ENCODE assay signal across 1 cellular context in genomic region chr3:29694331-29694730, GRCh38.
TF ChIP-seq lines count a peak whose summit lies in the region.

No MANE protein-coding gene starts in this region.

TF ChIP-seq in WTC11, 78 proteins besides CTCF, POLR2A, EP300 and RAD21 (continued from another document):
- TF ChIP-seq, protein P1, sequence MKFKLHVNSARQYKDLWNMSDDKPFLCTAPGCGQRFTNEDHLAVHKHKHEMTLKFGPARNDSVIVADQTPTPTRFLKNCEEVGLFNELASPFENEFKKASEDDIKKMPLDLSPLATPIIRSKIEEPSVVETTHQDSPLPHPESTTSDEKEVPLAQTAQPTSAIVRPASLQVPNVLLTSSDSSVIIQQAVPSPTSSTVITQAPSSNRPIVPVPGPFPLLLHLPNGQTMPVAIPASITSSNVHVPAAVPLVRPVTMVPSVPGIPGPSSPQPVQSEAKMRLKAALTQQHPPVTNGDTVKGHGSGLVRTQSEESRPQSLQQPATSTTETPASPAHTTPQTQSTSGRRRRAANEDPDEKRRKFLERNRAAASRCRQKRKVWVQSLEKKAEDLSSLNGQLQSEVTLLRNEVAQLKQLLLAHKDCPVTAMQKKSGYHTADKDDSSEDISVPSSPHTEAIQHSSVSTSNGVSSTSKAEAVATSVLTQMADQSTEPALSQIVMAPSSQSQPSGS (CRISPR knock-in tag; IDR thresholded peaks at IDR 0.05; ENCODE audit: borderline replicate concordance, low read depth) = no peak
- no peak for TF ChIP-seq HMGA2 (CRISPR knock-in tag; IDR thresholded peaks at IDR 0.05)
- no peak for TF ChIP-seq ETV6 (CRISPR knock-in tag; IDR thresholded peaks at IDR 0.05)
TF ChIP-seq in WTC11: peak in this region for 0.
